Comparison of ENCODE assay signal across 2 cellular contexts in the genomic region with DNA sequence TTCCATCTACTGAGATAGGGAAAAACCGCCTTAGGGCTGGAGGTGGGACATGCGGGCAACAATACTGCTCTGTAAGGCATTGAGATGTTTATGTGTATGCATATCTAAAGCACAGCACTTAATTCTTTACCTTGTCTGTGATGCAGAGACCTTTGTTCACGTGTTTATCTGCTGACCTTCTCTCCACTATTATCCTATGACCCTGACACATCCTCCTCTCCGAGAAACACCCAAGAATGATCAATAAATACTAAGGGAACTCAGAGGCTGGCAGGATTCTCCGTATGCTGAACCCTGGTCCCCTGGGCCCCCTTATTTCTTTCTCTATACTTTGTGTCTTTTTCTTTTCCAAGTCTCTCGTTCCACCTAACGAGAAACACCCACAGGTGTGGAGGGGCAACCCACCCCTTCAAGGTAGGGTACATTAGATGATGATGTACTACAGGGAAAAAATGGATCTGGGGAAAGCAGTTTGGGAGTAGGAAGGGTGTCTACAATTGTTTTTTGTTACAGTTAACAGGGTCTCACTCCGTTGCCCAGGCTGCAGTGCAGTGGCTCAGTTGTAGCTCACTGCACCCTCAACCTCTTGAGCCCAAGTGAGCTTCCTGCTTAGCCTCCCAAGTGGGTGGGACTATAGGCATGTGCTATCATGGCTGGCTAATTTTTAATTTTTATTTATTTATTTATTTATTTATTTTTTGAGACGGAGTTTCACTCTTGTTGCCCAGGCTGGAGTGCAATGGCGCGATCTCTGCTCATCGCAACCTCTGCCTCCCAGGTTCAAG. TPM values are rescaled to one million over a fixed set of nuclear protein-coding genes. Genes with fewer than 3 reads are reported as not detected.
"Had no signal": no experiment of that assay in that cellular context is flagged by ENCODE, and none has a peak within 500 bp of the region (broad histone marks: within the 10 kb centered on the region; RNA-seq: fewer than 3 reads in every experiment).

No MANE protein-coding gene starts in this region.

RNA-seq across cellular contexts. Expression of gene BGLAP, which starts 59.8 kb away (rescaled TPM):
- total RNA-seq: bronchial epithelial cell, glomerular endothelial cell had no signal
